In genomic region chr2:74925361-74925786, GRCh38 we compare ENCODE assay signal across 15 cellular contexts. TPM values are rescaled to one million over a fixed set of nuclear protein-coding genes. Genes with fewer than 3 reads are reported as not detected.
DNase-seq lines count a peak whose midpoint lies in the region; ATAC-seq, FAIRE-seq and TF ChIP-seq lines count a peak whose summit lies in the region.
"Had no signal": no experiment of that assay in that cellular context is flagged by ENCODE, and none has a peak within 500 bp of the region (broad histone marks: within the 10 kb centered on the region; RNA-seq: fewer than 3 reads in every experiment).

No MANE protein-coding gene starts in this region.

- POLR2A ChIA-PET in CD8-positive, alpha-beta T cell (lab: Charles Lee), result no interaction called here
- POLR2A ChIA-PET in H1 (lab: Charles Lee; ENCODE audit: partially characterized antibody), result interaction anchor here (1.0 kb wide), 1 partner anchor 10 kb away, joined by 4 read pairs; no protein-coding TSS in a partner anchor
- POLR2A ChIA-PET in Caco-2 (lab: Charles Lee), result no interaction called here

- no peak for TF ChIP-seq POLR2A in H1 (IDR thresholded peaks at IDR 0.05; ENCODE audit: control extremely low read depth in 1 of 2, low read depth in 2 of 2, low read length in 2 of 2)

- no peak overlapping the region for H4K5ac ChIP-seq in H1 (ENCODE audit: insufficient read length, low read depth, low read length)

- no peak overlapping the region for H3K4me3 Mint-ChIP-seq in CD8-positive, alpha-beta T cell
- H3K4me3 Mint-ChIP-seq in Caco-2 (ENCODE audit: unreplicated experiment), result no peak overlapping the region

- peaks cover 7% of the 10 kb centered on the region for H3K4me1 Mint-ChIP-seq in CD8-positive, alpha-beta T cell (ENCODE audit: low read depth)
- H3K4me1 Mint-ChIP-seq in Caco-2 (ENCODE audit: low read depth, unreplicated experiment), result peaks cover 13% of the 10 kb centered on the region

- intact Hi-C loops in CD8-positive, alpha-beta T cell (cut with DNase I, micrococcal nuclease), result no loop called here
- intact Hi-C loops in Caco-2 (cut with micrococcal nuclease; ENCODE audit: unreplicated experiment), result no loop called here
- intact Hi-C loops in left ventricle myocardium superior (cut with micrococcal nuclease), result no loop called here

- no peaks in the 10 kb centered on the region for H3K23me2 ChIP-seq in H1 (ENCODE audit: low read depth, low read length)

- CTCF ChIA-PET in CD8-positive, alpha-beta T cell (lab: Charles Lee), result no interaction called here
- CTCF ChIA-PET in H1 (lab: Charles Lee; ENCODE audit: partially characterized antibody), result interaction anchor here (0.6 to 1.5 kb wide), 4 partner anchors 16 to 706 kb away, joined by 3 to 5 read pairs (median 3); no protein-coding TSS in a partner anchor
- CTCF ChIA-PET in Caco-2 (lab: Charles Lee), result no interaction called here

- DNase-seq in CD8-positive, alpha-beta T cell, result no peak
- DNase-seq in DMS153 (lab: John Stamatoyannopoulos, UW) (peak; percentile 44), NCI-H2029 treated with DMSO at 0.1 percent for 48 hours (lab: John Stamatoyannopoulos, UW) (peak; percentile 76), H1 (ENCODE audit: low read depth in 1 of 2, low spot score in 2 of 2) (peak in 1 of 2 experiments; percentile 27), Caco-2 (no peak), left ventricle myocardium superior (no peak)
- DNase-seq: GM23248, NCI-H1436, NCI-H2171 treated with DMSO at 0.1 percent for 48 hours, NCI-H526 treated with DMSO at 0.1 percent for 48 hours, SJCRH30 had no signal

- H2AFZ ChIP-seq in H1 (ENCODE audit: low read length), result peak overlapping the region; percentile 55; the same call in 1 of the 2 replicates
- H2AFZ ChIP-seq: GM23248 had no signal

- no peak for TF ChIP-seq CTCF in CD8-positive, alpha-beta T cell (IDR thresholded peaks at IDR 0.05)
- TF ChIP-seq CTCF in H1 (IDR thresholded peaks at IDR 0.05; ENCODE audit: control extremely low read depth in 1 of 3, insufficient read depth in 1 of 3, low read depth in 1 of 3, low read length in 3 of 3) (no peak), Caco-2 (IDR thresholded peaks at IDR 0.05; ENCODE audit: insufficient read depth in 1 of 2, low read depth in 1 of 2, low read length in 1 of 2, severe bottlenecking in 1 of 2, unreplicated experiment in 1 of 2) (no peak)

- no peaks in the 10 kb centered on the region for H3K79me1 ChIP-seq in H1 (ENCODE audit: low read depth, low read length)

- no peaks in the 10 kb centered on the region for H3K79me2 ChIP-seq in H1 (ENCODE audit: control insufficient read depth in 1 of 2, insufficient read depth in 2 of 2, low read length in 2 of 2)

- H3K4ac ChIP-seq in H1 (replicated peaks; ENCODE audit: insufficient read length, low read depth, low read length), result no peak overlapping the region

- BruUV-seq in Caco-2 (replicated peaks; lab: Mats Ljungman, UMichigan), result no TSS peak

- peaks cover 2% of the 10 kb centered on the region for H3K27me3 Mint-ChIP-seq in CD8-positive, alpha-beta T cell (ENCODE audit: low read depth)
- H3K27me3 Mint-ChIP-seq in Caco-2 (ENCODE audit: insufficient read depth, unreplicated experiment), result no peaks in the 10 kb centered on the region

- H2BK120ac ChIP-seq in H1 (replicated peaks; ENCODE audit: low read depth, low read length), result no peak overlapping the region

- H2BK5ac ChIP-seq in H1 (ENCODE audit: low read depth, low read length), result no peak overlapping the region

- peaks cover 3% of the 10 kb centered on the region for H3K36me3 Mint-ChIP-seq in CD8-positive, alpha-beta T cell
- no peaks in the 10 kb centered on the region for H3K36me3 Mint-ChIP-seq in Caco-2 (ENCODE audit: insufficient read depth, unreplicated experiment)

- H3K18ac ChIP-seq in H1 (ENCODE audit: extremely low read depth, low read length), result no peak overlapping the region

- ATAC-seq in CD8-positive, alpha-beta T cell, result no peak
- ATAC-seq in left ventricle myocardium superior (no peak), GM18519 (IDR thresholded peaks at IDR 0.05; ENCODE audit: low FRiP score, unreplicated experiment) (no peak)

- WGBS in H1 (ENCODE audit: extremely low coverage in 1 of 2, insufficient coverage in 1 of 2, insufficient read length in 1 of 2, insufficient replicate concordance in 2 of 2, low coverage in 1 of 2, low lambda C conversion rate in 2 of 2, missing lambda C conversion rate in 1 of 2), 2 experiments, result 83% methylated on average over 2 of the region's 2 CpGs; no CpG with 5 or more reads in 1 of the 2 experiments

- H3K27me3 ChIP-seq in CD8-positive, alpha-beta T cell (ENCODE audit: insufficient read depth, low read length), result no peaks in the 10 kb centered on the region
- no peaks in the 10 kb centered on the region for H3K27me3 ChIP-seq in H1 (replicated peaks in 1 of 4; ENCODE audit: control insufficient read depth in 3 of 4, extremely low read depth in 1 of 4, insufficient read depth in 3 of 4, low read length in 3 of 4)
- H3K27me3 ChIP-seq in Caco-2 (replicated peaks; ENCODE audit: control insufficient read depth, insufficient read depth, low read length), result no peaks in the 10 kb centered on the region
- H3K27me3 ChIP-seq: BLaER1, SJCRH30 had no signal

- no peak overlapping the region for H2BK15ac ChIP-seq in H1 (ENCODE audit: low read length)

- H2BK12ac ChIP-seq in H1 (ENCODE audit: low read depth, low read length), result no peak overlapping the region

- no peak overlapping the region for H2BK20ac ChIP-seq in H1 (ENCODE audit: low read length)

- H3K9ac ChIP-seq in H1 (replicated peaks in 1 of 4; ENCODE audit: extremely low read depth in 1 of 4, low read depth in 3 of 4, low read length in 3 of 4), result no peak overlapping the region
- H3K9ac ChIP-seq: BLaER1, GM23248 had no signal

- H4K20me1 ChIP-seq in H1 (replicated peaks in 1 of 2; ENCODE audit: control insufficient read depth in 1 of 2, insufficient read depth in 2 of 2, low read length in 2 of 2), result no peaks in the 10 kb centered on the region
- H4K20me1 ChIP-seq: BLaER1 had no signal

- H3K4me1 ChIP-seq in CD8-positive, alpha-beta T cell (ENCODE audit: insufficient read depth, low read length), result no peaks in the 10 kb centered on the region
- H3K4me1 ChIP-seq in H1 (replicated peaks in 1 of 4; ENCODE audit: control insufficient read depth in 3 of 4, insufficient read depth in 4 of 4, low read length in 3 of 4) (no peaks in the 10 kb centered on the region), Caco-2 (peaks cover 11% of the 10 kb centered on the region)
- H3K4me1 ChIP-seq: SJCRH30 had no signal

- H3K56ac ChIP-seq in H1 (replicated peaks; ENCODE audit: insufficient read length, low read depth, low read length), result no peak overlapping the region

- H4K8ac ChIP-seq in H1 (ENCODE audit: extremely low read depth, insufficient read depth, low read length), result no peak overlapping the region

- TF ChIP-seq RAD21 in H1 (IDR thresholded peaks at IDR 0.05 in 1 of 2, conservative IDR thresholded peaks at IDR 0.05 in 1 of 2; ENCODE audit: low read depth in 2 of 2, low read length in 2 of 2), result no peak

- no peak overlapping the region for H2AK5ac ChIP-seq in H1 (ENCODE audit: low read depth, low read length)

- peak overlapping the region; percentile 53 for H3K27ac Mint-ChIP-seq in CD8-positive, alpha-beta T cell
- H3K27ac Mint-ChIP-seq in Caco-2 (ENCODE audit: unreplicated experiment), result no peak overlapping the region

- FAIRE-seq in H1 (lab: Jason Lieb, UNC), result no peak
- FAIRE-seq: GM12891, GM19239 had no signal

- no peak overlapping the region for H3K27ac ChIP-seq in CD8-positive, alpha-beta T cell (ENCODE audit: low read depth, low read length)
- H3K27ac ChIP-seq in H1 (ENCODE audit: low read depth, low read length), result no peak overlapping the region
- H3K27ac ChIP-seq: BLaER1, GM23248, SJCRH30 had no signal

- no peak overlapping the region for H3K23ac ChIP-seq in H1 (ENCODE audit: insufficient read length)

- no peak overlapping the region for H3K4me3 ChIP-seq in CD8-positive, alpha-beta T cell (ENCODE audit: low read depth, low read length)
- no peak overlapping the region for H3K4me3 ChIP-seq in H1 (ENCODE audit: extremely low read depth in 1 of 4, insufficient read depth in 2 of 4, low read depth in 3 of 4, low read length in 4 of 4)
- H3K4me3 ChIP-seq in Caco-2 (ENCODE audit: low read depth, low read length), result no peak overlapping the region
- H3K4me3 ChIP-seq: BLaER1, GM23248, SJCRH30 had no signal

- no peak overlapping the region for H4K91ac ChIP-seq in H1 (replicated peaks; ENCODE audit: insufficient read length, low read length)

- no peak overlapping the region for H3K4me2 ChIP-seq in H1 (ENCODE audit: insufficient read depth in 1 of 2, low read depth in 2 of 2, low read length in 2 of 2)
- H3K4me2 ChIP-seq: BLaER1 had no signal

- H3K9me3 Mint-ChIP-seq in CD8-positive, alpha-beta T cell, result peaks cover 4% of the 10 kb centered on the region
- H3K9me3 Mint-ChIP-seq in Caco-2 (ENCODE audit: unreplicated experiment), result no peaks in the 10 kb centered on the region

- no peak for TF ChIP-seq EP300 in H1 (IDR thresholded peaks at IDR 0.05; ENCODE audit: borderline replicate concordance in 1 of 2, low read depth in 2 of 2, low read length in 2 of 2)

- no peaks in the 10 kb centered on the region for H3K36me3 ChIP-seq in CD8-positive, alpha-beta T cell (ENCODE audit: insufficient read depth, low read length)
- no peaks in the 10 kb centered on the region for H3K36me3 ChIP-seq in H1 (ENCODE audit: control insufficient read depth in 2 of 4, insufficient read depth in 4 of 4, low read length in 3 of 4)
- 0 out of 2 replicates have a peak, but pooled peaks cover 1% of the 10 kb centered on the region for H3K36me3 ChIP-seq in Caco-2 (ENCODE audit: control insufficient read depth, insufficient read depth, low read length)
- H3K36me3 ChIP-seq: SJCRH30 had no signal

- no peaks in the 10 kb centered on the region for H3K9me3 ChIP-seq in CD8-positive, alpha-beta T cell (ENCODE audit: low read length)
- H3K9me3 ChIP-seq in H1 (ENCODE audit: insufficient read depth in 2 of 2, low read depth in 1 of 2, low read length in 1 of 2) (no peaks in the 10 kb centered on the region), Caco-2 (no peaks in the 10 kb centered on the region)
- H3K9me3 ChIP-seq: BLaER1, SJCRH30 had no signal

- no peak overlapping the region for H3K14ac ChIP-seq in H1 (ENCODE audit: insufficient read length)

TF ChIP-seq in H1, 55 proteins besides CTCF, POLR2A, EP300 and RAD21 (continues in another document):
- TF ChIP-seq RFX5 (IDR thresholded peaks at IDR 0.05; ENCODE audit: borderline replicate concordance, low read depth, low read length), result no peak

RNA-seq across cellular contexts. Expression of gene POLE4, which starts 33.1 kb away (rescaled TPM):
- 10 to 100 TPM; 32.7 to 35.8 TPM for total RNA-seq in CD8-positive, alpha-beta T cell
- total RNA-seq in H1 (2021; fragmentation: NEBNext Ultra II Directional; extraction: Animal tissue kit (Norgen Biotek cat#: 25700)), result 44.4 and 44.7 TPM in 2 replicates
- 11.5 and 16.7 TPM in 2 replicates for polyA plus RNA-seq in H1 (2011; rRNA removed)
- 15.8 TPM for polyA plus RNA-seq in H1 (2011; cell fraction: cytosol; rRNA removed)
- 9.2 TPM for polyA plus RNA-seq in H1 (2011; cell fraction: nucleus; rRNA removed)
- polyA plus RNA-seq in H1 (2012, experiment 1 of 2), result 34.1 to 50.7 TPM (median 41.9 TPM) in 4 replicates
- 58.5 TPM for polyA plus RNA-seq in H1 (2012, experiment 2 of 2)
- polyA plus RNA-seq in H1 (2013, experiment 1 of 2), result 17.5 TPM
- 19.9 TPM for polyA plus RNA-seq in H1 (2013, experiment 2 of 2)
- polyA minus RNA-seq in H1 (2011; rRNA and poly(A)+ RNA removed), result 4.0 and 4.9 TPM in 2 replicates
- 12.7 TPM for polyA minus RNA-seq in H1 (2011; cell fraction: cytosol; rRNA and poly(A)+ RNA removed)
- 12.6 TPM for polyA minus RNA-seq in H1 (2011; cell fraction: nucleus; rRNA and poly(A)+ RNA removed)
- total RNA-seq in Caco-2 (2022), result 101 and 117 TPM in 2 replicates
- total RNA-seq in left ventricle myocardium superior, result 37.9 TPM

Comparison
In these comparisons a context has a peak if more than half of its experiments do, and no peak if none do; other contexts are left out.
1. DNase-seq: peak in DMS153 (single experiment) and NCI-H2029 treated with DMSO at 0.1 percent for 48 hours (single experiment); none in CD8-positive, alpha-beta T cell (0 of 7), Caco-2 (0 of 2) and left ventricle myocardium superior (single experiment).